Comparison of ENCODE assay signal across 1 cellular context in the genomic region with DNA sequence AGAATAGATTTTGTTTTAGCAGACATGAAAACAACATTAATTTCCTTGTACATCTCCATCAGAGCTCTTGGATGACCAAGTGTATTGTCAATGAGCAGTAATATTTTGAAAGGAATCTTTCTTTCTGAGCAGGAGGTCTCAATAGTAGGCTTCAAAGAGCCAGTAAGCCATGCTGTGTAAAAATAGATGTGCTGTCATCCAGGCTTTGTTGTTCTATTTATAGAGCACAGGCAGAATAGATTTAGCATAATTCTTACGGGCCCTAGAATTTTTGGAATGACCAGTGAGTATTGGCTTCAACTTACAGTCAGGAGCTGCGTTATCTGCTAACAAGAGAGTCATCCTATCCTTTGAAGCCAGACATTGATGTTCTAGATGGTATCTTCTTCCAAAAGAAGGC.
TF ChIP-seq lines count a peak whose summit lies in the region.

No MANE protein-coding gene starts in this region.

TF ChIP-seq in A549, 52 proteins besides CTCF, POLR2A, EP300 and RAD21:
- no peak for TF ChIP-seq REST (IDR thresholded peaks at IDR 0.05)
- TF ChIP-seq, protein P1, sequence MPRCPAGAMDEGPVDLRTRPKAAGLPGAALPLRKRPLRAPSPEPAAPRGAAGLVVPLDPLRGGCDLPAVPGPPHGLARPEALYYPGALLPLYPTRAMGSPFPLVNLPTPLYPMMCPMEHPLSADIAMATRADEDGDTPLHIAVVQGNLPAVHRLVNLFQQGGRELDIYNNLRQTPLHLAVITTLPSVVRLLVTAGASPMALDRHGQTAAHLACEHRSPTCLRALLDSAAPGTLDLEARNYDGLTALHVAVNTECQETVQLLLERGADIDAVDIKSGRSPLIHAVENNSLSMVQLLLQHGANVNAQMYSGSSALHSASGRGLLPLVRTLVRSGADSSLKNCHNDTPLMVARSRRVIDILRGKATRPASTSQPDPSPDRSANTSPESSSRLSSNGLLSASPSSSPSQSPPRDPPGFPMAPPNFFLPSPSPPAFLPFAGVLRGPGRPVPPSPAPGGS (IDR thresholded peaks at IDR 0.05): no peak
- TF ChIP-seq, protein P2, sequence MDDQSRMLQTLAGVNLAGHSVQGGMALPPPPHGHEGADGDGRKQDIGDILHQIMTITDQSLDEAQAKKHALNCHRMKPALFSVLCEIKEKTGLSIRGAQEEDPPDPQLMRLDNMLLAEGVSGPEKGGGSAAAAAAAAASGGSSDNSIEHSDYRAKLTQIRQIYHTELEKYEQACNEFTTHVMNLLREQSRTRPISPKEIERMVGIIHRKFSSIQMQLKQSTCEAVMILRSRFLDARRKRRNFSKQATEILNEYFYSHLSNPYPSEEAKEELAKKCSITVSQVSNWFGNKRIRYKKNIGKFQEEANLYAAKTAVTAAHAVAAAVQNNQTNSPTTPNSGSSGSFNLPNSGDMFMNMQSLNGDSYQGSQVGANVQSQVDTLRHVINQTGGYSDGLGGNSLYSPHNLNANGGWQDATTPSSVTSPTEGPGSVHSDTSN (IDR thresholded peaks at IDR 0.05): no peak
- no peak for TF ChIP-seq CBX2 (IDR thresholded peaks at IDR 0.05; ENCODE audit: borderline replicate concordance, low read depth)
- TF ChIP-seq RNF2 (IDR thresholded peaks at IDR 0.05; ENCODE audit: borderline replicate concordance, low read depth): no peak
- TF ChIP-seq USF2 (IDR thresholded peaks at IDR 0.05): no peak
- TF ChIP-seq PHF8 (IDR thresholded peaks at IDR 0.05; ENCODE audit: borderline replicate concordance, low read depth): no peak
- no peak for TF ChIP-seq HOXA7 (CRISPR knock-in tag; IDR thresholded peaks at IDR 0.05)
- TF ChIP-seq RCOR1 (IDR thresholded peaks at IDR 0.05; ENCODE audit: low read depth, low read length): no peak
- TF ChIP-seq MAFK (IDR thresholded peaks at IDR 0.05; ENCODE audit: partially characterized antibody): no peak
- TF ChIP-seq JUN (IDR thresholded peaks at IDR 0.05): no peak
- no peak for TF ChIP-seq RARB (CRISPR knock-in tag; IDR thresholded peaks at IDR 0.05)
